Comparison of ENCODE assay signal across 8 cellular contexts in the genomic region with DNA sequence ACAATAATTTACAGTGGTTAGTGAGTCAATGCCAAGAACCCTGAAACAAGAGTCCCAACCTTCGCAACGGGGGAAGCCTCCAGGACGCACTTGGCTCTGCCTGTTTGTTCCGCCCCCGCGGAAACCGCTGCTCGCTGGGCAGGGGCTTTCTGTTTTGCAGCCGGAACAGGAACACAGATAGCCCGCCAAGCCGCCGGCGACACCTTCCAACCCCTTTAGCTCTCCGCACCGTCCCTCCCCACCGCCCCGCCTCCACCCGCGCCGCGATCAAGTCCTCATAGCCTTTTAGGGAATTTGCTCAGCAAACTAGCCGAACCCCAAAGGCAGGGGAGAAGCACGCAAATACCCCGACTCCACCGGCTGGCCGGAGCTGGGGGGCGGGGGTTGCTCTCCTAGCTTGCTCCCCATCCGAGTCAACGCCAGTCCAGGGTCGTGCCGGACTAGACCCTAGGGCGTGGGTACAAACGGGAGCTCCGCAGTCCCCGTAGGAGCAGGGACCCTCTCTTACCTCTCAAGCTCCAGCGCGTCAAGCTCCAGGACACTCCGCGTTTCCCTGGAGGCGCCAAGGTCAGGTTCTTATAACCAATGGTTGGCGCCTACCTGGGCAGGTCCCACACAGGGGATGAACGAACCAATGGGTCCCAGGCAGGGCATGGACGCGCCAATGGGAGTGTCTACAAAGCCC. TPM values are rescaled to one million over a fixed set of nuclear protein-coding genes. Genes with fewer than 3 reads are reported as not detected.
DNase-seq lines count a peak whose midpoint lies in the region; ATAC-seq, FAIRE-seq and TF ChIP-seq lines count a peak whose summit lies in the region.

TSS of gene SLFN13 (minus strand) at position 553 of the 685 bp plus-strand sequence. CDS start 3,086 bp downstream, outside the sequence.

- CTCF ChIA-PET in endothelial cell of umbilical vein (lab: Charles Lee): interaction anchor here (0.7 to 2.1 kb wide), 3 partner anchors 15 to 85 kb away, joined by 3 to 6 read pairs (median 5); no protein-coding TSS in a partner anchor

- peak within 1 kb of the TSS; percentile 39 to 61 (median 53) for H3K4me3 ChIP-seq in endothelial cell of umbilical vein (replicated peaks in 1 of 3; ENCODE audit: insufficient read depth in 1 of 3, low read depth in 1 of 3, low read length in 3 of 3)
- peak within 1 kb of the TSS; percentile 70 to 73 for H3K4me3 ChIP-seq in muscle layer of colon (ENCODE audit: low read depth in 1 of 2, low read length in 2 of 2)

- TF ChIP-seq CTCF in endothelial cell of umbilical vein (IDR thresholded peaks at IDR 0.05; ENCODE audit: extremely low read depth in 1 of 2, insufficient read depth in 1 of 2, low read depth in 1 of 2, low read length in 2 of 2): no peak

- FAIRE-seq in endothelial cell of umbilical vein (lab: Jason Lieb, UNC): peak; percentile 91

- DNase-seq in NCI-H345 treated with DMSO at 0.1 percent for 48 hours (lab: John Stamatoyannopoulos, UW; ENCODE audit: unreplicated experiment) (peak; percentile 9), endothelial cell of umbilical vein (ENCODE audit: low read depth, low spot score) (peak; percentile 51), midbrain (lab: John Stamatoyannopoulos, UW) (no peak)
- peak; percentile 68 to 70 for DNase-seq in activated CD8-positive, alpha-beta memory T cell treated with anti-CD3 and anti-CD28 coated beads for 1 hour (ENCODE audit: extremely low read depth in 1 of 2, low read depth in 1 of 2)
- peak; percentile 76 to 84 for DNase-seq in stimulated activated CD8-positive, alpha-beta memory T cell treated with anti-CD3 and anti-CD28 coated beads, Interleukin-7, amount 100 ng/mL, for 4 hours (ENCODE audit: low read depth in 2 of 2)

- peak within 1 kb of the TSS; percentile 90 for H3K4me2 ChIP-seq in endothelial cell of umbilical vein (ENCODE audit: insufficient read depth, low read length)

- H3K9me3 ChIP-seq in endothelial cell of umbilical vein (replicated peaks; ENCODE audit: control insufficient read depth, insufficient read depth, low read length) (no peaks in the 10 kb centered on the region), muscle layer of colon (ENCODE audit: low read length) (no peaks in the 10 kb centered on the region)

- POLR2A ChIA-PET in endothelial cell of umbilical vein (lab: Charles Lee): interaction anchor here (1.3 to 2.0 kb wide), 2 partner anchors 75 to 205 kb away, joined by 5 to 7 read pairs; partner anchors contain the start of genes SLFN11 and SLFN5

- no peaks in the 10 kb centered on the region for H4K20me1 ChIP-seq in endothelial cell of umbilical vein (replicated peaks; ENCODE audit: control insufficient read depth, extremely low read depth, insufficient read depth, low read length)

- H3K9ac ChIP-seq in endothelial cell of umbilical vein (replicated peaks; ENCODE audit: extremely low read depth, insufficient read depth, low read length): no peak within 1 kb of the TSS
- peak within 1 kb of the TSS; percentile 58 for H3K9ac ChIP-seq in muscle layer of colon (ENCODE audit: low read length)

- TF ChIP-seq POLR2A in GM18505 (IDR thresholded peaks at IDR 0.05; ENCODE audit: borderline replicate concordance, extremely low read depth, insufficient read depth, insufficient read length) (peak; percentile 60), endothelial cell of umbilical vein (IDR thresholded peaks at IDR 0.05; ENCODE audit: low read depth, low read length) (no peak)

- H2AFZ ChIP-seq in endothelial cell of umbilical vein (ENCODE audit: low read depth, low read length): peak within 1 kb of the TSS; percentile 95

- dilution Hi-C loops in endothelial cell of umbilical vein (cut with MboI; ENCODE audit: extremely low pct_ligation_motif_present, low sequenced_read_pairs): no loop called here

- H3K27me3 ChIP-seq in endothelial cell of umbilical vein (ENCODE audit: control insufficient read depth in 2 of 2, insufficient read depth in 2 of 2, low read length in 2 of 2) (peaks cover 18 to 37% of the 10 kb centered on the region in 2 experiments), muscle layer of colon (ENCODE audit: control insufficient read depth in 1 of 2, insufficient read depth in 2 of 2, low read length in 2 of 2) (no peaks in the 10 kb centered on the region)

- intact Hi-C loops in endothelial cell of umbilical vein (cut with micrococcal nuclease): loop anchor here (1.0 kb wide), 1 partner anchor 15 kb away; no protein-coding TSS in a partner anchor

- no peaks in the 10 kb centered on the region for H3K9me1 ChIP-seq in endothelial cell of umbilical vein (replicated peaks; ENCODE audit: control insufficient read depth, extremely low read depth, insufficient read depth, low read length)

- BruUV-seq in endothelial cell of umbilical vein (replicated peaks; lab: Mats Ljungman, UMichigan): no TSS peak

- H3K27ac ChIP-seq in endothelial cell of umbilical vein (ENCODE audit: insufficient read depth, low read depth, low read length): no peak within 1 kb of the TSS
- peak within 1 kb of the TSS; percentile 63 for H3K27ac ChIP-seq in muscle layer of colon (ENCODE audit: low read depth, low read length)

- H3K36me3 ChIP-seq in endothelial cell of umbilical vein (ENCODE audit: control insufficient read depth in 2 of 2, extremely low read depth in 1 of 2, insufficient read depth in 2 of 2, low read length in 2 of 2): no peaks in the 10 kb centered on the region
- no peaks in the 10 kb centered on the region for H3K36me3 ChIP-seq in muscle layer of colon (ENCODE audit: insufficient read depth, low read length)

- no peaks in the 10 kb centered on the region for H3K79me2 ChIP-seq in endothelial cell of umbilical vein (ENCODE audit: control insufficient read depth, insufficient read depth, low read length)

- H3K4me1 ChIP-seq in endothelial cell of umbilical vein (ENCODE audit: control insufficient read depth, extremely low read depth, insufficient read depth, low read length): peaks cover 6% of the 10 kb centered on the region
- H3K4me1 ChIP-seq in muscle layer of colon (ENCODE audit: insufficient read depth, low read length): peaks cover 8% of the 10 kb centered on the region

- ATAC-seq in GM18505 (IDR thresholded peaks at IDR 0.05; ENCODE audit: unreplicated experiment): peak; percentile 70
- ATAC-seq in HG02938 (IDR thresholded peaks at IDR 0.05; ENCODE audit: unreplicated experiment): peak; percentile 61

TF ChIP-seq in endothelial cell of umbilical vein, 7 proteins besides CTCF, POLR2A, EP300 and RAD21:
- no peak for TF ChIP-seq JUN (IDR thresholded peaks at IDR 0.05; ENCODE audit: borderline replicate concordance, insufficient read depth, insufficient read length, low read depth)
- TF ChIP-seq, protein P1, sequence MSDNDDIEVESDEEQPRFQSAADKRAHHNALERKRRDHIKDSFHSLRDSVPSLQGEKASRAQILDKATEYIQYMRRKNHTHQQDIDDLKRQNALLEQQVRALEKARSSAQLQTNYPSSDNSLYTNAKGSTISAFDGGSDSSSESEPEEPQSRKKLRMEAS (IDR thresholded peaks at IDR 0.05; ENCODE audit: insufficient read depth, insufficient read length): no peak

RNA-seq across cellular contexts. Expression of gene SLFN13, which starts in this region (rescaled TPM):
- total RNA-seq in endothelial cell of umbilical vein: 13.7 and 24.7 TPM in 2 replicates
- polyA plus RNA-seq in endothelial cell of umbilical vein: 1.8 and 2.3 TPM in 2 replicates
- 1.3 and 1.8 TPM in 2 replicates for polyA plus RNA-seq in endothelial cell of umbilical vein (2011; cell fraction: cytosol; rRNA removed)
- polyA plus RNA-seq in endothelial cell of umbilical vein (2011; cell fraction: nucleus; rRNA removed): 4.9 and 8.0 TPM in 2 replicates
- polyA plus RNA-seq in endothelial cell of umbilical vein (2012): 0.87 and 8.5 TPM in 2 replicates
- 10.4 and 13.7 TPM in 2 replicates for polyA minus RNA-seq in endothelial cell of umbilical vein
- 7.3 TPM for polyA minus RNA-seq in endothelial cell of umbilical vein (2011; cell fraction: cytosol; rRNA and poly(A)+ RNA removed)
- polyA minus RNA-seq in endothelial cell of umbilical vein (2011; cell fraction: nucleus; rRNA and poly(A)+ RNA removed): 2.4 and 4.5 TPM in 2 replicates
